In the genomic region with DNA sequence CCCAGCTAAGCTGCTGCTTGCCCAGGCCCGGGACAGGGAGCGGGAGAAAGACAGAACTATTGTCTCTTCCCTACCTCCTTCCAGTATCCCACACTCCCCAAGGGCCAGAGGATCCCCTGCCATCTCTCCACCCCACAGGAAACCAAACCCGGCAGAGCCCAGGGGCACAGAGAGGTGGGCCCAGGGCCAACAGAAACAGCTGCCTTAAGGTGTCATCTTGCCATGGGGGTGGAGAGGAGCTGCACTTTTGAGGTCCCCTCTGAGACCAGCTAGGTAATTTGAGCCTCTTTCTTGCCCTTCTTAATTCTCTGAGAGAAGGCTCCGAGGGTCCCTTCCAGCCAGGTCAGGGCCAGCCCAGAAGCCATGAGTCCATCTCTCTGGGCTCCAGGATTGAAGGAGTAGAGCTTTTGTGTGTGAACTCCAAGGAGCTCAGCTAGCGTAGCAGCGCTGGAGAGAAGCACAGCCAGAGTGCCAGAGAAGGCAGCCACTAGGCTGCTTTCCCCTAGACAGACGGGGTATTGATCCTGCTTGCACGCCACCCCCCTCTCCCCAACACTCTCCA, we compare ENCODE assay signal across 1 cellular context.
TF ChIP-seq lines count a peak whose summit lies in the region.

No MANE protein-coding gene starts in this region.

TF ChIP-seq in HepG2, 621 proteins besides CTCF, POLR2A, EP300 and RAD21:
- TF ChIP-seq MEIS1 (CRISPR knock-in tag; IDR thresholded peaks at IDR 0.05; ENCODE audit: borderline replicate concordance) (no peak), PHF20 (CRISPR knock-in tag; IDR thresholded peaks at IDR 0.05) (no peak), ZNF615 (CRISPR knock-in tag; IDR thresholded peaks at IDR 0.05; ENCODE audit: borderline replicate concordance) (no peak), KDM2A (CRISPR knock-in tag; IDR thresholded peaks at IDR 0.05; ENCODE audit: borderline replicate concordance, low read depth) (no peak), GATA4 (IDR thresholded peaks at IDR 0.05; ENCODE audit: borderline replicate concordance, low read depth) (no peak), MTF1 (CRISPR knock-in tag; IDR thresholded peaks at IDR 0.05) (no peak), JDP2 (CRISPR knock-in tag; IDR thresholded peaks at IDR 0.05; ENCODE audit: borderline replicate concordance) (no peak), RBM39 (IDR thresholded peaks at IDR 0.05; ENCODE audit: low read depth, low read length, poor library complexity, severe bottlenecking) (no peak), CC2D1A (CRISPR knock-in tag; IDR thresholded peaks at IDR 0.05) (no peak), FOXA1 (IDR thresholded peaks at IDR 0.05) (no peak), FOXA1 (CRISPR knock-in tag; IDR thresholded peaks at IDR 0.05) (no peak), ETV5 (CRISPR knock-in tag; IDR thresholded peaks at IDR 0.05; ENCODE audit: borderline replicate concordance) (no peak), ZNF34 (CRISPR knock-in tag; IDR thresholded peaks at IDR 0.05; ENCODE audit: borderline replicate concordance) (no peak)
- TF ChIP-seq, protein P1, sequence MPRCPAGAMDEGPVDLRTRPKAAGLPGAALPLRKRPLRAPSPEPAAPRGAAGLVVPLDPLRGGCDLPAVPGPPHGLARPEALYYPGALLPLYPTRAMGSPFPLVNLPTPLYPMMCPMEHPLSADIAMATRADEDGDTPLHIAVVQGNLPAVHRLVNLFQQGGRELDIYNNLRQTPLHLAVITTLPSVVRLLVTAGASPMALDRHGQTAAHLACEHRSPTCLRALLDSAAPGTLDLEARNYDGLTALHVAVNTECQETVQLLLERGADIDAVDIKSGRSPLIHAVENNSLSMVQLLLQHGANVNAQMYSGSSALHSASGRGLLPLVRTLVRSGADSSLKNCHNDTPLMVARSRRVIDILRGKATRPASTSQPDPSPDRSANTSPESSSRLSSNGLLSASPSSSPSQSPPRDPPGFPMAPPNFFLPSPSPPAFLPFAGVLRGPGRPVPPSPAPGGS (CRISPR knock-in tag; IDR thresholded peaks at IDR 0.05), result no peak
- TF ChIP-seq, protein P2, sequence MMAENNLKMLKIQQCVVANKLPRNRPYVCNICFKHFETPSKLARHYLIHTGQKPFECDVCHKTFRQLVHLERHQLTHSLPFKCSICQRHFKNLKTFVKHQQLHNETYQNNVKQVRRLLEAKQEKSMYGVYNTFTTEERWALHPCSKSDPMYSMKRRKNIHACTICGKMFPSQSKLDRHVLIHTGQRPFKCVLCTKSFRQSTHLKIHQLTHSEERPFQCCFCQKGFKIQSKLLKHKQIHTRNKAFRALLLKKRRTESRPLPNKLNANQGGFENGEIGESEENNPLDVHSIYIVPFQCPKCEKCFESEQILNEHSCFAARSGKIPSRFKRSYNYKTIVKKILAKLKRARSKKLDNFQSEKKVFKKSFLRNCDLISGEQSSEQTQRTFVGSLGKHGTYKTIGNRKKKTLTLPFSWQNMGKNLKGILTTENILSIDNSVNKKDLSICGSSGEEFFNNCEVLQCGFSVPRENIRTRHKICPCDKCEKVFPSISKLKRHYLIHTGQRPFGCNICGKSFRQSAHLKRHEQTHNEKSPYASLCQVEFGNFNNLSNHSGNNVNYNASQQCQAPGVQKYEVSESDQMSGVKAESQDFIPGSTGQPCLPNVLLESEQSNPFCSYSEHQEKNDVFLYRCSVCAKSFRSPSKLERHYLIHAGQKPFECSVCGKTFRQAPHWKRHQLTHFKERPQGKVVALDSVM (CRISPR knock-in tag; IDR thresholded peaks at IDR 0.05), result no peak
- TF ChIP-seq, protein P3, sequence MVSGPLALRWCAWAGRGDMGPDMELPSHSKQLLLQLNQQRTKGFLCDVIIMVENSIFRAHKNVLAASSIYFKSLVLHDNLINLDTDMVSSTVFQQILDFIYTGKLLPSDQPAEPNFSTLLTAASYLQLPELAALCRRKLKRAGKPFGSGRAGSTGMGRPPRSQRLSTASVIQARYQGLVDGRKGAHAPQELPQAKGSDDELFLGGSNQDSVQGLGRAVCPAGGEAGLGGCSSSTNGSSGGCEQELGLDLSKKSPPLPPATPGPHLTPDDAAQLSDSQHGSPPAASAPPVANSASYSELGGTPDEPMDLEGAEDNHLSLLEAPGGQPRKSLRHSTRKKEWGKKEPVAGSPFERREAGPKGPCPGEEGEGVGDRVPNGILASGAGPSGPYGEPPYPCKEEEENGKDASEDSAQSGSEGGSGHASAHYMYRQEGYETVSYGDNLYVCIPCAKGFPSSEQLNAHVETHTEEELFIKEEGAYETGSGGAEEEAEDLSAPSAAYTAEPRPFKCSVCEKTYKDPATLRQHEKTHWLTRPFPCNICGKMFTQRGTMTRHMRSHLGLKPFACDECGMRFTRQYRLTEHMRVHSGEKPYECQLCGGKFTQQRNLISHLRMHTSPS (CRISPR knock-in tag; IDR thresholded peaks at IDR 0.05; ENCODE audit: low read depth), result no peak
- TF ChIP-seq, protein P4, sequence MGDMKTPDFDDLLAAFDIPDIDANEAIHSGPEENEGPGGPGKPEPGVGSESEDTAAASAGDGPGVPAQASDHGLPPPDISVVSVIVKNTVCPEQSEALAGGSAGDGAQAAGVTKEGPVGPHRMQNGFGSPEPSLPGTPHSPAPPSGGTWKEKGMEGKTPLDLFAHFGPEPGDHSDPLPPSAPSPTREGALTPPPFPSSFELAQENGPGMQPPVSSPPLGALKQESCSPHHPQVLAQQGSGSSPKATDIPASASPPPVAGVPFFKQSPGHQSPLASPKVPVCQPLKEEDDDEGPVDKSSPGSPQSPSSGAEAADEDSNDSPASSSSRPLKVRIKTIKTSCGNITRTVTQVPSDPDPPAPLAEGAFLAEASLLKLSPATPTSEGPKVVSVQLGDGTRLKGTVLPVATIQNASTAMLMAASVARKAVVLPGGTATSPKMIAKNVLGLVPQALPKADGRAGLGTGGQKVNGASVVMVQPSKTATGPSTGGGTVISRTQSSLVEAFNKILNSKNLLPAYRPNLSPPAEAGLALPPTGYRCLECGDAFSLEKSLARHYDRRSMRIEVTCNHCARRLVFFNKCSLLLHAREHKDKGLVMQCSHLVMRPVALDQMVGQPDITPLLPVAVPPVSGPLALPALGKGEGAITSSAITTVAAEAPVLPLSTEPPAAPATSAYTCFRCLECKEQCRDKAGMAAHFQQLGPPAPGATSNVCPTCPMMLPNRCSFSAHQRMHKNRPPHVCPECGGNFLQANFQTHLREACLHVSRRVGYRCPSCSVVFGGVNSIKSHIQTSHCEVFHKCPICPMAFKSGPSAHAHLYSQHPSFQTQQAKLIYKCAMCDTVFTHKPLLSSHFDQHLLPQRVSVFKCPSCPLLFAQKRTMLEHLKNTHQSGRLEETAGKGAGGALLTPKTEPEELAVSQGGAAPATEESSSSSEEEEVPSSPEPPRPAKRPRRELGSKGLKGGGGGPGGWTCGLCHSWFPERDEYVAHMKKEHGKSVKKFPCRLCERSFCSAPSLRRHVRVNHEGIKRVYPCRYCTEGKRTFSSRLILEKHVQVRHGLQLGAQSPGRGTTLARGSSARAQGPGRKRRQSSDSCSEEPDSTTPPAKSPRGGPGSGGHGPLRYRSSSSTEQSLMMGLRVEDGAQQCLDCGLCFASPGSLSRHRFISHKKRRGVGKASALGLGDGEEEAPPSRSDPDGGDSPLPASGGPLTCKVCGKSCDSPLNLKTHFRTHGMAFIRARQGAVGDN (CRISPR knock-in tag; IDR thresholded peaks at IDR 0.05), result no peak
- TF ChIP-seq, protein P5, sequence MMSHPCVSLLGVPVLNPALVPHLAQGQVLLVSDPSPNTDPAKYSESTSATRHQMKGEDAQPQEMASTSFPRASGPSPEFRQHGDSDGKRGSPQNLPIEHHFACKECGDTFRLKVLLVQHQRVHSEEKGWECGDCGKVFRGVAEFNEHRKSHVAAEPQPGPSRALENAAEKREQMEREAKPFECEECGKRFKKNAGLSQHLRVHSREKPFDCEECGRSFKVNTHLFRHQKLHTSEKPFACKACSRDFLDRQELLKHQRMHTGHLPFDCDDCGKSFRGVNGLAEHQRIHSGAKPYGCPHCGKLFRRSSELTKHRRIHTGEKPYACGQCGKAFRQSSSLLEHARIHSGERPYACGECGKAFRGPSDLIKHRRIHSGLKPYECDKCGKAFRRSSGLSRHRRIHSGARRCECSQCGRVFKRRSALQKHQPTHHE (CRISPR knock-in tag; IDR thresholded peaks at IDR 0.05; ENCODE audit: borderline replicate concordance), result no peak
- TF ChIP-seq, protein P6, sequence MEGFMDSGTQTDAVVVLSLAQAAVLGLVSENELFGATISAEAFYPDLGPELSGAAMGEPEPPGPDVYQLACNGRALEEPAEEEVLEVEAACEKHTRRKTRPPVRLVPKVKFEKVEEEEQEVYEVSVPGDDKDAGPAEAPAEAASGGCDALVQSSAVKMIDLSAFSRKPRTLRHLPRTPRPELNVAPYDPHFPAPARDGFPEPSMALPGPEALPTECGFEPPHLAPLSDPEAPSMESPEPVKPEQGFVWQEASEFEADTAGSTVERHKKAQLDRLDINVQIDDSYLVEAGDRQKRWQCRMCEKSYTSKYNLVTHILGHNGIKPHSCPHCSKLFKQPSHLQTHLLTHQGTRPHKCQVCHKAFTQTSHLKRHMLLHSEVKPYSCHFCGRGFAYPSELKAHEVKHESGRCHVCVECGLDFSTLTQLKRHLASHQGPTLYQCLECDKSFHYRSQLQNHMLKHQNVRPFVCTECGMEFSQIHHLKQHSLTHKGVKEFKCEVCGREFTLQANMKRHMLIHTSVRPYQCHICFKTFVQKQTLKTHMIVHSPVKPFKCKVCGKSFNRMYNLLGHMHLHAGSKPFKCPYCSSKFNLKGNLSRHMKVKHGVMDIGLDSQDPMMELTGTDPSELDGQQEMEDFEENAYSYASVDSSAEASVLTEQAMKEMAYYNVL (CRISPR knock-in tag; IDR thresholded peaks at IDR 0.05; ENCODE audit: borderline replicate concordance), result no peak
